ENCODE assay signal across 8 cellular contexts in the genomic region with DNA sequence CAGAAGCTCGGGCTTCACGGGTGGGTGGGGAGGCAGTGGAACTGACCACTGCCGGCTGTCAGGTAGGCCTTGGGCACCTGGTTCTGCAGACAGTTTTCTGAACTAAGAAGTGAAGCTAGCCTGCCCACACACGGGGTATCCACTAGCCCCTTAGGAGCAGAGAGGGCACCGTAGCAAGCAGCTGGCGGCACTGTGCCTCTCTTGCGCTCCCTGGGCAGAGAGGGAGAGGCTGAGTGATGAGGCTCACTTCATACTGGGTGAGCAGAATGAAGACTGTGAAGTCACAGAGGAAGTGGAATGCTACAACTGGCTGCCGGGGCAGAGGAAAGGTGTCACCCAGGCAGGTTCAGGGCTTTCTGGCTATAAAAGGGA. TPM values are rescaled to one million over a fixed set of nuclear protein-coding genes. Genes with fewer than 3 reads are reported as not detected.
DNase-seq lines count a peak whose midpoint lies in the region; ATAC-seq and TF ChIP-seq lines count a peak whose summit lies in the region.

No MANE protein-coding gene starts in this region.

- H3K27me3 ChIP-seq in heart left ventricle (peaks cover 0 to 34% (median 11%) of the 10 kb centered on the region in 9 donors), hepatocyte (peaks cover 41% of the 10 kb centered on the region)

- ATAC-seq in heart left ventricle (no peak), left ventricle myocardium superior (no peak), HG03354 (IDR thresholded peaks at IDR 0.05; ENCODE audit: poor library complexity, severe bottlenecking, unreplicated experiment) (no peak)
- ATAC-seq in stimulated activated effector memory CD8-positive, alpha-beta T cell treated with anti-CD3 and anti-CD28 coated beads, Interleukin-12 subunit alpha, Interleukin-12 subunit beta, amount 100 ng/mL, for 72 hours: peak; percentile 71

- TF ChIP-seq CTCF in heart left ventricle (IDR thresholded peaks at IDR 0.05): no peak
- no peak for TF ChIP-seq CTCF in hepatocyte (IDR thresholded peaks at IDR 0.05; ENCODE audit: poor library complexity)
- no peak for TF ChIP-seq CTCF in endothelial cell (IDR thresholded peaks at IDR 0.05; ENCODE audit: unreplicated experiment)

- intact Hi-C loops in heart left ventricle (cut with DNase I) (no loop called here), left ventricle myocardium superior (cut with micrococcal nuclease) (no loop called here)

- no peak for DNase-seq in heart left ventricle
- no peak for DNase-seq in left ventricle myocardium superior
- peak; percentile 73 for DNase-seq in activated CD8-positive, alpha-beta memory T cell treated with anti-CD3 and anti-CD28 coated beads, Interleukin-2, amount 50 U/mL, for 48 hours
- no peak for DNase-seq in hepatocyte (ENCODE audit: low spot score)
- peak; percentile 34 to 77 for DNase-seq in stimulated activated effector memory CD8-positive, alpha-beta T cell treated with anti-CD3 and anti-CD28 coated beads, Interleukin-12 subunit alpha, Interleukin-12 subunit beta, amount 100 ng/mL, for 72 hours (ENCODE audit: low spot score in 2 of 2)
- no peak for DNase-seq in endothelial cell (ENCODE audit: low spot score)
- no peak for DNase-seq in NCI-H2227 treated with DMSO at 0.1 percent for 48 hours (lab: John Stamatoyannopoulos, UW)

- peaks cover 61% of the 10 kb centered on the region for H3K4me1 Mint-ChIP-seq in stimulated activated effector memory CD8-positive, alpha-beta T cell treated with anti-CD3 and anti-CD28 coated beads, Interleukin-12 subunit alpha, Interleukin-12 subunit beta, amount 100 ng/mL, for 72 hours
- peaks cover 12% of the 10 kb centered on the region for H3K4me1 Mint-ChIP-seq in endothelial cell (ENCODE audit: unreplicated experiment)

- peaks cover 56% of the 10 kb centered on the region for H3K36me3 Mint-ChIP-seq in stimulated activated effector memory CD8-positive, alpha-beta T cell treated with anti-CD3 and anti-CD28 coated beads, Interleukin-12 subunit alpha, Interleukin-12 subunit beta, amount 100 ng/mL, for 72 hours
- H3K36me3 Mint-ChIP-seq in endothelial cell (ENCODE audit: low read depth, unreplicated experiment): no peaks in the 10 kb centered on the region

- no peaks in the 10 kb centered on the region for H3K79me2 ChIP-seq in hepatocyte

- H3K4me1 ChIP-seq in heart left ventricle (peaks cover 0 to 47% (median 22%) of the 10 kb centered on the region in 12 donors), hepatocyte (ENCODE audit: insufficient read depth) (peaks cover 11% of the 10 kb centered on the region)

- H3K9me3 ChIP-seq in heart left ventricle: no peaks in the 10 kb centered on the region
- H3K9me3 ChIP-seq in hepatocyte (ENCODE audit: low read depth): no peaks in the 10 kb centered on the region

- no peaks in the 10 kb centered on the region for H4K20me1 ChIP-seq in hepatocyte (ENCODE audit: insufficient read depth, poor library complexity, severe bottlenecking)

- TF ChIP-seq POLR2A in heart left ventricle (IDR thresholded peaks at IDR 0.05): no peak

- H3K27me3 Mint-ChIP-seq in endothelial cell (ENCODE audit: unreplicated experiment): peaks cover 14% of the 10 kb centered on the region

- H3K9me2 ChIP-seq in hepatocyte (replicated peaks; ENCODE audit: insufficient read depth): no peaks in the 10 kb centered on the region

- no peaks in the 10 kb centered on the region for H3K9me3 Mint-ChIP-seq in stimulated activated effector memory CD8-positive, alpha-beta T cell treated with anti-CD3 and anti-CD28 coated beads, Interleukin-12 subunit alpha, Interleukin-12 subunit beta, amount 100 ng/mL, for 72 hours
- H3K9me3 Mint-ChIP-seq in endothelial cell (ENCODE audit: unreplicated experiment): no peaks in the 10 kb centered on the region

- H3K27ac Mint-ChIP-seq in stimulated activated effector memory CD8-positive, alpha-beta T cell treated with anti-CD3 and anti-CD28 coated beads, Interleukin-12 subunit alpha, Interleukin-12 subunit beta, amount 100 ng/mL, for 72 hours: peak overlapping the region; percentile 95
- no peak overlapping the region for H3K27ac Mint-ChIP-seq in endothelial cell (ENCODE audit: unreplicated experiment)

- peak overlapping the region; percentile 83 for H2AFZ ChIP-seq in hepatocyte

- H3K4me3 Mint-ChIP-seq in stimulated activated effector memory CD8-positive, alpha-beta T cell treated with anti-CD3 and anti-CD28 coated beads, Interleukin-12 subunit alpha, Interleukin-12 subunit beta, amount 100 ng/mL, for 72 hours: peak overlapping the region; percentile 98
- no peak overlapping the region for H3K4me3 Mint-ChIP-seq in endothelial cell (ENCODE audit: unreplicated experiment)

- 39 to 51% (median 42%) methylated on average over 7 to 8 of the region's 8 CpGs for WGBS in heart left ventricle, 4 donors
- 52% methylated on average over 8 of the region's 8 CpGs for WGBS in hepatocyte (ENCODE audit: low lambda C conversion rate, missing lambda C conversion rate)

- H3K4me3 ChIP-seq in heart left ventricle: peak overlapping the region; percentile 12 to 79 (median 68)
- H3K4me3 ChIP-seq in hepatocyte: no peak overlapping the region

- H3K4me2 ChIP-seq in hepatocyte: peak overlapping the region; percentile 99

- H3K27ac ChIP-seq in heart left ventricle (peak overlapping the region in 6 of 12 donors; percentile 29 to 79 (median 70)), hepatocyte (no peak overlapping the region)

- H3K36me3 ChIP-seq in heart left ventricle: peaks cover 0 to 11% (median 0%) of the 10 kb centered on the region in 9 donors
- H3K36me3 ChIP-seq in hepatocyte (replicated peaks; ENCODE audit: insufficient read depth, low read depth): no peaks in the 10 kb centered on the region

RNA-seq across cellular contexts. Expression of a gene that starts 0.8 kb away (rescaled TPM):
- total RNA-seq in heart left ventricle (1 to 10 TPM in 7 of 9 donors, under 1 TPM in 2; 0.65 to 3.8 (median 1.5) TPM), left ventricle myocardium superior (1.3 TPM), hepatocyte (2.0 TPM in 2 replicates), endothelial cell (ENCODE audit: unreplicated experiment) (1.8 TPM)
- polyA plus RNA-seq in heart left ventricle (under 1 TPM; 0.80 to 0.83 TPM), hepatocyte (0.83 and 1.9 TPM in 2 replicates)

RNA-seq across cellular contexts. Expression of a gene that starts 9.7 kb away (rescaled TPM):
- total RNA-seq in heart left ventricle (1 to 10 TPM in 1 of 9 donors, under 1 TPM in 8; 0.19 to 7.4 (median 0.48) TPM), left ventricle myocardium superior (1.4 TPM), hepatocyte (5.0 and 6.6 TPM in 2 replicates), endothelial cell (ENCODE audit: unreplicated experiment) (9.7 TPM)
- polyA plus RNA-seq in heart left ventricle (under 1 TPM; 0.46 to 0.64 TPM), hepatocyte (3.5 and 7.0 TPM in 2 replicates)

RNA-seq across cellular contexts. Expression of a gene that starts 20.5 kb away (rescaled TPM):
- total RNA-seq in heart left ventricle (10 to 100 TPM; 54.6 to 85.5 (median 66.6) TPM), left ventricle myocardium superior (55.3 TPM), hepatocyte (56.3 and 60.9 TPM in 2 replicates), endothelial cell (ENCODE audit: unreplicated experiment) (168 TPM)
- polyA plus RNA-seq in heart left ventricle (10 to 100 TPM; 38.8 to 71.2 TPM), hepatocyte (59.8 and 64.1 TPM in 2 replicates)

RNA-seq across cellular contexts. Expression of a gene that starts 59.8 kb away (rescaled TPM):
- total RNA-seq in heart left ventricle: 100 to 1,000 TPM in 2 of 9 donors, 10 to 100 TPM in 7; 57.7 to 109 (median 68.7) TPM
- 10 to 100 TPM; 20.5 to 94.0 TPM for polyA plus RNA-seq in heart left ventricle
- total RNA-seq in left ventricle myocardium superior: 63.1 TPM
- total RNA-seq in hepatocyte: 90.1 and 96.4 TPM in 2 replicates
- 66.9 and 71.2 TPM in 2 replicates for polyA plus RNA-seq in hepatocyte
- total RNA-seq in endothelial cell (ENCODE audit: unreplicated experiment): 63.7 TPM

Comparison
In these comparisons a context has a peak if more than half of its experiments do, and no peak if none do; other contexts are left out.
1. DNase-seq: peak in activated CD8-positive, alpha-beta memory T cell treated with anti-CD3 and anti-CD28 coated beads, Interleukin-2, amount 50 U/mL, for 48 hours (single experiment) and stimulated activated effector memory CD8-positive, alpha-beta T cell treated with anti-CD3 and anti-CD28 coated beads, Interleukin-12 subunit alpha, Interleukin-12 subunit beta, amount 100 ng/mL, for 72 hours (2 of 2); none in heart left ventricle (0 of 5), left ventricle myocardium superior (single experiment), hepatocyte (single experiment), endothelial cell (single experiment) and NCI-H2227 treated with DMSO at 0.1 percent for 48 hours (single experiment).